In the genomic region with DNA sequence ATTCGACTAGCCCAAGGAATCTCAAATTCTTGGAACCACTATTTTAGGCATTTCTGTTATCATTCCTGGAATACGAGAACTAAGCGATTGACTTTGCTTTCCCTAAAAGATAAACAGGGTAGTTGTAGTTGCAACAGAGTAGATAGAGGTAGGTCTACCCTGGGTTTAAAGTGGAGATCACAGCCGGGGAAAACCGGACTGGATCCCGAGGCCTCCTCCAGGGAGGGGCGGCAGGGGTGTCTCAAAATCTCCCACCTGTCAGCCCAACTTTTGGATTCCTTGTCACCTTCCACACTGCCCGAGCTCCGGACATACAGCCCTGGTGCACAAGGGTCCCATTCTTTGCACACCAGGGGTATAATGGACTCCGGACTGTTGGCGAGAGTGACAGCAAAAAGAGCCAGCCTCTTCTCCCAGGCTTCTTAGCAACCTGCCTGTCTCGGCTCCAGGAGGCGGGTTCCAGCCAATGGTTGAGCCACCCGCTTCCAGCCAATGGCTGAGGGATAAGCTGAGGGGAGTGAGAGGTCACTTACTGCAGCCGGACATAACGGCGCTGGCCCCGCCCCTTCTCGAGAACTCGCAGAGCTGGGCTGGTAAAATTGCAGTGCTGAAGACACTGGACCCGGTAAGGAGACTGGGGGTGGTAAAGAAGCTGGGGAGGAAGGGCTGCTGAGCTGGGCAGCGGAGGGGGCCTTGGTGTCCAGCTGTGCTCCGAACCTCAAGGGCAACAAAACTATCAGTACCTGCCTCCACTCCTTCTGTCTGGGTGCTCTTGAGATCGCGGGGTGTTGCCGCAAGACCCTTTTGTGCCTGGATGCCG, we compare ENCODE assay signal across 8 cellular contexts. TPM values are rescaled to one million over a fixed set of nuclear protein-coding genes. Genes with fewer than 3 reads are reported as not detected.
DNase-seq lines count a peak whose midpoint lies in the region; ATAC-seq and TF ChIP-seq lines count a peak whose summit lies in the region.

A gene (plus strand): TSS at position 562 of the 820 bp plus-strand sequence. CDS start 4,946 bp downstream, outside the sequence.

- peak within 1 kb of the TSS in 7 of 8 donors; percentile 65 to 88 (median 85) for H3K27ac ChIP-seq in spleen

- H3K9me3 ChIP-seq in spleen = no peaks in the 10 kb centered on the region

- CTCF ChIA-PET in AG04449 (lab: Yijun Ruan, JAX) = interaction anchor here (0.8 to 8.6 kb wide), 34 partner anchors 11 to 268 kb away, joined by 3 to 213 read pairs (median 5); a partner anchor contains a TSS

- no peak for TF ChIP-seq CTCF in AG04449 (IDR thresholded peaks at IDR 0.05; ENCODE audit: insufficient read depth, low read length, missing control alignments)
- TF ChIP-seq CTCF in GM13977 (IDR thresholded peaks at IDR 0.05; ENCODE audit: extremely low read depth, insufficient read depth, missing control alignments) = no peak
- no peak for TF ChIP-seq CTCF in spleen (IDR thresholded peaks at IDR 0.05 in 8 of 11, conservative IDR thresholded peaks at IDR 0.05 in 3 of 11)

- 2 to 6% (median 4%) methylated on average over 27 of the region's 27 CpGs for WGBS in spleen, 5 donors

- H3K4me1 ChIP-seq in spleen = peaks cover 0 to 35% (median 23%) of the 10 kb centered on the region in 6 donors

- POLR2A ChIA-PET in AG04449 (lab: Yijun Ruan, JAX) = interaction anchor here (0.7 to 3.6 kb wide), 9 partner anchors 9 to 179 kb away, joined by 3 to 18 read pairs (median 5); a partner anchor contains a TSS

- peak; percentile 100 for ATAC-seq in HG02678 (IDR thresholded peaks at IDR 0.05; ENCODE audit: unreplicated experiment)

- DNase-seq in AG04449 (ENCODE audit: low read depth, low spot score) = peak; percentile 85
- DNase-seq in GM13977 (ENCODE audit: low spot score) = peak; percentile 98
- peak; percentile 60 for DNase-seq in NCI-H1105 (lab: John Stamatoyannopoulos, UW)
- peak; percentile 95 to 97 for DNase-seq in SW 1271 (lab: John Stamatoyannopoulos, UW)
- DNase-seq in dedifferentiated amniotic fluid mesenchymal stem cell (ENCODE audit: extremely low spot score) = peak; percentile 97
- peak; percentile 95 for DNase-seq in kidney glomerular epithelial cell (lab: John Stamatoyannopoulos, UW)
- DNase-seq in spleen = peak; percentile 97

- TF ChIP-seq POLR2A in spleen (IDR thresholded peaks at IDR 0.05) = no peak

- peaks cover 0 to 50% (median 31%) of the 10 kb centered on the region in 6 donors for H3K36me3 ChIP-seq in spleen

- H3K4me3 ChIP-seq in AG04449 (ENCODE audit: low read depth, low read length) (peak within 1 kb of the TSS; percentile 93), spleen (peak within 1 kb of the TSS; percentile 28 to 78 (median 52))

- H3K27me3 ChIP-seq in spleen (replicated peaks in 1 of 7) = no peaks in the 10 kb centered on the region

- in situ Hi-C loops in GM13977 (cut with MboI; ENCODE audit: low pct_unique_long_range_greater_than_20kb, low sequenced_read_pairs, unreplicated experiment) = no loop called here

- intact Hi-C loops in spleen (cut with DNase I; ENCODE audit: low total_unique reads) = loop anchor here (5.0 kb wide), 1 partner anchor 45 kb away; a partner anchor contains a TSS

RNA-seq across cellular contexts. Expression of the gene that starts here (rescaled TPM):
- 10 to 100 TPM; 13.1 to 29.1 (median 19.8) TPM for total RNA-seq in spleen
- polyA plus RNA-seq in spleen = 1 to 10 TPM; 6.0 to 8.1 (median 6.1) TPM

Comparison
In these comparisons a context has a peak if more than half of its experiments do, and no peak if none do; other contexts are left out.
1. Peak in every context shown above with its lines: DNase-seq, ATAC-seq, H3K4me3 ChIP-seq and H3K27ac ChIP-seq.